9 cellular contexts compared by ENCODE assay signal in the genomic region with DNA sequence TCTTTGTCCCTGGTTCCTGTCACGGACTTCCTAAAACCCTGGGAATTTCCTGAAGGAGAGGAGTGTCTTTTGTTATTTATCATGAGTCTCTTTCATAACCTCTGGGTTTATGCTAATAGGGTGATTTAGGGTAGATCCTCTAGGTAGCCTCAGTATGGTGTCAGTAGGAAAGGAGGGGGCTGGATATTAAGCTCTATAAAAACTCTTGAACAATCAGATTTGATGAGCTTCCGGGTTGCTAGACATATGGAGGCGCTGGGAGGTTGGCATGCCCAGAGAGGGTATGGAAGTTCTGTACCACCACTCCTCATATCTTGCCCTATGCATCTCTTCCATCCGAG. TPM values are rescaled to one million over a fixed set of nuclear protein-coding genes. Genes with fewer than 3 reads are reported as not detected.
DNase-seq lines count a peak whose midpoint lies in the region; ATAC-seq lines count a peak whose summit lies in the region.
"Had no signal": no experiment of that assay in that cellular context is flagged by ENCODE, and none has a peak within 500 bp of the region (broad histone marks: within the 10 kb centered on the region; RNA-seq: fewer than 3 reads in every experiment).

No MANE protein-coding gene starts in this region.

- H3K9me3 ChIP-seq in adipocyte (ENCODE audit: control insufficient read depth, low read length) = no peaks in the 10 kb centered on the region

- no peak overlapping the region for H3K27ac Mint-ChIP-seq in T-helper 2 cell treated with Interferon-gamma antibody and Interleukin-4, amounts not matched to agents 5 μg/mL and 100 μg/mL, for 36 hours
- no peak overlapping the region for H3K27ac Mint-ChIP-seq in immature natural killer cell
- H3K27ac Mint-ChIP-seq in stimulated activated naive CD8-positive, alpha-beta T cell treated with anti-CD3 and anti-CD28 coated beads, Interleukin-15, amount 100 ng/mL, for 72 hours = no peak overlapping the region

- ATAC-seq in stimulated activated naive CD8-positive, alpha-beta T cell treated with anti-CD3 and anti-CD28 coated beads, Interleukin-15, amount 100 ng/mL, for 72 hours = peak; percentile 54
- no peak for ATAC-seq in HG03159 (IDR thresholded peaks at IDR 0.05; ENCODE audit: unreplicated experiment)

- peaks cover 3% of the 10 kb centered on the region for H3K9me3 Mint-ChIP-seq in T-helper 2 cell treated with Interferon-gamma antibody and Interleukin-4, amounts not matched to agents 5 μg/mL and 100 μg/mL, for 36 hours
- H3K9me3 Mint-ChIP-seq in immature natural killer cell = peaks cover 0 to 2% (median 0%) of the 10 kb centered on the region in 6 donors
- peaks cover 0 to 7% of the 10 kb centered on the region in 2 donors for H3K9me3 Mint-ChIP-seq in stimulated activated naive CD8-positive, alpha-beta T cell treated with anti-CD3 and anti-CD28 coated beads, Interleukin-15, amount 100 ng/mL, for 72 hours

- no peaks in the 10 kb centered on the region for H3K27me3 Mint-ChIP-seq in T-helper 2 cell treated with Interferon-gamma antibody and Interleukin-4, amounts not matched to agents 5 μg/mL and 100 μg/mL, for 36 hours (ENCODE audit: low read depth)
- H3K27me3 Mint-ChIP-seq in immature natural killer cell (ENCODE audit: low read depth in 3 of 3) = peaks cover 6 to 8% (median 7%) of the 10 kb centered on the region in 3 donors
- no peaks in the 10 kb centered on the region for H3K27me3 Mint-ChIP-seq in stimulated activated naive CD8-positive, alpha-beta T cell treated with anti-CD3 and anti-CD28 coated beads, Interleukin-15, amount 100 ng/mL, for 72 hours

- peak overlapping the region; percentile 75 for H3K4me3 Mint-ChIP-seq in T-helper 2 cell treated with Interferon-gamma antibody and Interleukin-4, amounts not matched to agents 5 μg/mL and 100 μg/mL, for 36 hours
- peak overlapping the region; percentile 64 to 82 (median 77) for H3K4me3 Mint-ChIP-seq in immature natural killer cell
- peak overlapping the region; percentile 83 to 87 for H3K4me3 Mint-ChIP-seq in stimulated activated naive CD8-positive, alpha-beta T cell treated with anti-CD3 and anti-CD28 coated beads, Interleukin-15, amount 100 ng/mL, for 72 hours

- peak overlapping the region; percentile 74 for H3K9ac ChIP-seq in adipocyte (ENCODE audit: low read length)

- no peaks in the 10 kb centered on the region for H3K27me3 ChIP-seq in adipocyte (replicated peaks; ENCODE audit: control insufficient read depth, insufficient read depth, low read length)

- no peaks in the 10 kb centered on the region for H3K36me3 Mint-ChIP-seq in T-helper 2 cell treated with Interferon-gamma antibody and Interleukin-4, amounts not matched to agents 5 μg/mL and 100 μg/mL, for 36 hours (ENCODE audit: low read depth)
- H3K36me3 Mint-ChIP-seq in immature natural killer cell = no peaks in the 10 kb centered on the region

- H3K36me3 ChIP-seq in adipocyte (ENCODE audit: control insufficient read depth, insufficient read depth, low read length, severe bottlenecking) = no peaks in the 10 kb centered on the region

- no peak for DNase-seq in T-helper 2 cell treated with Interferon-gamma antibody and Interleukin-4, amounts not matched to agents 5 μg/mL and 100 μg/mL, for 36 hours (ENCODE audit: low spot score)
- DNase-seq in T-helper 2 cell (no peak), adipocyte (ENCODE audit: low read depth) (no peak), immature natural killer cell (no peak), NCI-H1436 (lab: John Stamatoyannopoulos, UW) (no peak), NCI-H345 (lab: John Stamatoyannopoulos, UW) (no peak)
- no peak for DNase-seq in stimulated activated naive CD8-positive, alpha-beta T cell treated with anti-CD3 and anti-CD28 coated beads, Interleukin-15, amount 100 ng/mL, for 72 hours
- DNase-seq: NCI-H1048 had no signal

- H3K4me1 ChIP-seq in adipocyte (ENCODE audit: control insufficient read depth, insufficient read depth, low read length) = no peaks in the 10 kb centered on the region

- peaks cover 10% of the 10 kb centered on the region for H3K4me1 Mint-ChIP-seq in T-helper 2 cell treated with Interferon-gamma antibody and Interleukin-4, amounts not matched to agents 5 μg/mL and 100 μg/mL, for 36 hours (ENCODE audit: low read depth)
- H3K4me1 Mint-ChIP-seq in immature natural killer cell = peaks cover 12 to 15% of the 10 kb centered on the region in 2 donors
- peaks cover 17% of the 10 kb centered on the region for H3K4me1 Mint-ChIP-seq in stimulated activated naive CD8-positive, alpha-beta T cell treated with anti-CD3 and anti-CD28 coated beads, Interleukin-15, amount 100 ng/mL, for 72 hours

- peak overlapping the region; percentile 82 for H3K4me3 ChIP-seq in adipocyte (ENCODE audit: low read length)

RNA-seq across cellular contexts. Expression of a gene that starts 15.5 kb away (rescaled TPM):
- 10 to 100 TPM; 42.5 to 49.0 (median 42.9) TPM for polyA plus RNA-seq in immature natural killer cell

RNA-seq across cellular contexts. Expression of a gene that starts 30.9 kb away (rescaled TPM):
- polyA plus RNA-seq in immature natural killer cell = 10 to 100 TPM; 17.6 to 21.5 (median 18.8) TPM
